Comparison of ENCODE assay signal across 8 cellular contexts in genomic region chr10:13717936-13718772, GRCh38.
A peak's percentile ranks its signal among the peaks of the same experiment; 100 is the strongest.
DNase-seq lines count a peak whose midpoint lies in the region; ATAC-seq and TF ChIP-seq lines count a peak whose summit lies in the region.

No MANE protein-coding gene starts in this region.

- H3K27ac Mint-ChIP-seq in T-helper 17 cell (no peak overlapping the region), brain (peak overlapping the region; percentile 28 to 94 (median 74))

- peak overlapping the region; percentile 79 for H3K4me3 Mint-ChIP-seq in T-helper 17 cell
- peak overlapping the region in 3 of 5 experiments; percentile 2 to 38 (median 35) for H3K4me3 Mint-ChIP-seq in brain

- DNase-seq in GDM1 (lab: John Stamatoyannopoulos, UW) (peak; percentile 79), HUDEP-2 (lab: John Stamatoyannopoulos, UW; ENCODE audit: unreplicated experiment in 76 of 76) (peak in 62 of 76 experiments; percentile 2 to 67 (median 41)), T-helper 17 cell (peak in 1 of 3 donors; percentile 25), iris pigment epithelial cell (ENCODE audit: low read depth) (peak; percentile 84), GM13976 (ENCODE audit: low spot score) (no peak), NCI-H524 (lab: John Stamatoyannopoulos, UW) (no peak)
- DNase-seq in stimulated activated CD4-positive, alpha-beta T cell treated with anti-CD3 and anti-CD28 coated beads, Interleukin-12 subunit alpha, Interleukin-12 subunit beta, amount 100 ng/mL, for 24 hours (ENCODE audit: low read depth in 2 of 2) = peak; percentile 6 to 28

- H3K4me1 Mint-ChIP-seq in T-helper 17 cell = peaks cover 11% of the 10 kb centered on the region
- peaks cover 30% of the 10 kb centered on the region for H3K4me1 Mint-ChIP-seq in brain

- H3K36me3 Mint-ChIP-seq in T-helper 17 cell (ENCODE audit: low read depth) = no peaks in the 10 kb centered on the region
- peaks cover 38% of the 10 kb centered on the region for H3K36me3 Mint-ChIP-seq in brain

- H3K9me3 Mint-ChIP-seq in brain = no peaks in the 10 kb centered on the region

- peaks cover 2% of the 10 kb centered on the region for H3K27me3 Mint-ChIP-seq in T-helper 17 cell
- no peaks in the 10 kb centered on the region for H3K27me3 Mint-ChIP-seq in brain

- in situ Hi-C loops in GM13976 (cut with MboI; ENCODE audit: low sequenced_read_pairs, unreplicated experiment) = no loop called here

- peaks cover 3% of the 10 kb centered on the region for H3K9me3 ChIP-seq in T-helper 17 cell (ENCODE audit: control insufficient read depth, low read length, poor library complexity, severe bottlenecking)

- no peak for TF ChIP-seq CTCF in brain (conservative IDR thresholded peaks at IDR 0.05)
- TF ChIP-seq CTCF in GM13976 (IDR thresholded peaks at IDR 0.05; ENCODE audit: borderline replicate concordance, control extremely low read depth, extremely low read depth, insufficient read depth, missing control alignments) = no peak

- peak; percentile 79 for ATAC-seq in T-helper 17 cell

Comparison
In these comparisons a context has a peak if more than half of its experiments do, and no peak if none do; other contexts are left out.
1. DNase-seq: peak in GDM1 (single experiment), HUDEP-2 (62 of 76), iris pigment epithelial cell (single experiment) and stimulated activated CD4-positive, alpha-beta T cell treated with anti-CD3 and anti-CD28 coated beads, Interleukin-12 subunit alpha, Interleukin-12 subunit beta, amount 100 ng/mL, for 24 hours (2 of 2); none in GM13976 (single experiment) and NCI-H524 (0 of 2).